In the genomic region with DNA sequence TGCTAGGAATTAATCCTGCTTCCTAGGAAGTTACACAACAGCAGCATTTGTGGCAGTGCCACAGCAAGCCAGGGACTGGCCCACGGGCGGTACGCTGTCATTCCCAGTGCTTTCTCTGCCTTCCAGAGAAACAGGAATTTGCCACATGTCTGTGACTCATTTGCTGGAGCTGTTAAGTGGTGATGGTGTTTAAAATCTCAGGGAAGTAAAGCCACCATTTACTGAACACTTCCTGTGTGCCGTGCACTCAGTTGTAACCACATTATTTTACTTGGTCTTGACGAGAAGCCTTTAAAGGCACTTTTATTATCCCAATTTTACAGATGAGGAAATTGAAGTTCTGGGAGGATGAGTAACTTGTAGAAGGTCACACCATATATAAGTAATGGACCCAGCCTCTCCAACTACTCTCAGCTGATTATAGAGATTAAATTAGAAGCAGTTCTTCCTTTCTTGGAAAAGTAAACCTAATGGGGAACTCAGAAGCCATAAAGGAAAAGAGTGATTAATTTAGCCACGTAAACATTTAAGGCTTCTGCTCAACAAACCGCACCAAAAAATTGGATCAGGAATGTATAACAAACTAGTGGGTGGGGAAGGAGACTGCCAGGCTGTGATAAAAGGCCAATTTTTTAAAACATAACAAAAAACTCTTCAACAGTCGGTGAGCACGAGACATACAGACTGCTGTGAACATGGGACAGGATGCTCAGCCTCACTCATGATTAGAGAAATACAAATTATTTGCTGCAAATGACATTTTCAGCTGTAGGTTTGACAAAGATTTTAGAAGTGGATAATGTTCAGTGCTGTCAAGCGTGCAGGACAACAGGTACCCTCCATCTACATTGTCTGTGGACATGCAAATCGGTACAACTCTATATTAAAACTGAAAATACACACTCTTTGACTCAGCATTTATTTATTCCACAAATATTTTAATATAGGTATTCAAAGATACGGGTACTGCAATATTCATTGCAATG, we compare ENCODE assay signal across 10 cellular contexts.
A peak's percentile ranks its signal among the peaks of the same experiment; 100 is the strongest.
DNase-seq lines count a peak whose midpoint lies in the region; ATAC-seq and TF ChIP-seq lines count a peak whose summit lies in the region.
"Had no signal": no experiment of that assay in that cellular context is flagged by ENCODE, and none has a peak within 500 bp of the region (broad histone marks: within the 10 kb centered on the region; RNA-seq: fewer than 3 reads in every experiment).

No MANE protein-coding gene starts in this region.

- peaks cover 30% of the 10 kb centered on the region for H3K4me1 Mint-ChIP-seq in HFFc6 (ENCODE audit: low read depth)
- peaks cover 16% of the 10 kb centered on the region for H3K4me1 Mint-ChIP-seq in activated naive CD8-positive, alpha-beta T cell treated with anti-CD3 and anti-CD28 coated beads, Interleukin-2, amount 50 U/mL, for 24 hours
- peaks cover 14% of the 10 kb centered on the region for H3K4me1 Mint-ChIP-seq in activated T-cell treated with anti-CD3 and anti-CD28 coated beads, Interleukin-2, amount 50 U/mL, for 4 hours (ENCODE audit: low read depth)

- H3K4me3 ChIP-seq in kidney epithelial cell (ENCODE audit: low read depth, low read length), result no peak overlapping the region
- H3K4me3 ChIP-seq: neural progenitor cell had no signal

- H3K9me3 Mint-ChIP-seq in HFFc6, result peaks cover 36% of the 10 kb centered on the region
- H3K9me3 Mint-ChIP-seq in activated naive CD8-positive, alpha-beta T cell treated with anti-CD3 and anti-CD28 coated beads, Interleukin-2, amount 50 U/mL, for 24 hours, result peaks cover 9% of the 10 kb centered on the region
- peaks cover 4% of the 10 kb centered on the region for H3K9me3 Mint-ChIP-seq in activated T-cell treated with anti-CD3 and anti-CD28 coated beads, Interleukin-2, amount 50 U/mL, for 4 hours

- H3K36me3 Mint-ChIP-seq in HFFc6 (ENCODE audit: low read depth), result peaks cover 21% of the 10 kb centered on the region
- peaks cover 13% of the 10 kb centered on the region for H3K36me3 Mint-ChIP-seq in activated naive CD8-positive, alpha-beta T cell treated with anti-CD3 and anti-CD28 coated beads, Interleukin-2, amount 50 U/mL, for 24 hours (ENCODE audit: low read depth)
- peaks cover 15% of the 10 kb centered on the region for H3K36me3 Mint-ChIP-seq in activated T-cell treated with anti-CD3 and anti-CD28 coated beads, Interleukin-2, amount 50 U/mL, for 4 hours (ENCODE audit: insufficient read depth)

- H3K27me3 Mint-ChIP-seq in HFFc6 (ENCODE audit: insufficient read depth), result peaks cover 3% of the 10 kb centered on the region; the same call in 1 of the 2 replicates
- no peaks in the 10 kb centered on the region for H3K27me3 Mint-ChIP-seq in activated naive CD8-positive, alpha-beta T cell treated with anti-CD3 and anti-CD28 coated beads, Interleukin-2, amount 50 U/mL, for 24 hours
- H3K27me3 Mint-ChIP-seq in activated T-cell treated with anti-CD3 and anti-CD28 coated beads, Interleukin-2, amount 50 U/mL, for 4 hours (ENCODE audit: low read depth), result no peaks in the 10 kb centered on the region

- H3K27me3 ChIP-seq in kidney epithelial cell (ENCODE audit: control insufficient read depth, insufficient read depth, low read length), result no peaks in the 10 kb centered on the region
- H3K27me3 ChIP-seq: neural progenitor cell had no signal

- H3K36me3 ChIP-seq in kidney epithelial cell (ENCODE audit: control insufficient read depth, insufficient read depth, low read length), result no peaks in the 10 kb centered on the region
- H3K36me3 ChIP-seq: neural progenitor cell had no signal

- POLR2A ChIA-PET in GM10248 (lab: Yijun Ruan, JAX), result no interaction called here

- H3K27ac Mint-ChIP-seq in HFFc6, result peak overlapping the region; percentile 82
- H3K27ac Mint-ChIP-seq in activated naive CD8-positive, alpha-beta T cell treated with anti-CD3 and anti-CD28 coated beads, Interleukin-2, amount 50 U/mL, for 24 hours, result peak overlapping the region; percentile 32
- H3K27ac Mint-ChIP-seq: neural progenitor cell had no signal

- DNase-seq in A172 (ENCODE audit: low spot score), result peak; percentile 86
- DNase-seq in HFFc6, result peak; percentile 80
- no peak for DNase-seq in activated naive CD8-positive, alpha-beta T cell treated with anti-CD3 and anti-CD28 coated beads, Interleukin-2, amount 50 U/mL, for 24 hours
- DNase-seq in kidney epithelial cell (ENCODE audit: low read depth), result peak; percentile 84
- no peak for DNase-seq in NCI-H2081 (lab: John Stamatoyannopoulos, UW)
- DNase-seq in activated T-cell treated with anti-CD3 and anti-CD28 coated beads, Interleukin-2, amount 50 U/mL, for 4 hours, result no peak
- no peak for DNase-seq in NCI-H82 (lab: John Stamatoyannopoulos, UW)
- DNase-seq in GM10248 (ENCODE audit: extremely low spot score), result no peak
- DNase-seq: effector CD4-positive, alpha-beta T cell had no signal

- no peak for TF ChIP-seq CTCF in HFFc6 (IDR thresholded peaks at IDR 0.05)
- TF ChIP-seq CTCF in kidney epithelial cell (IDR thresholded peaks at IDR 0.05; ENCODE audit: insufficient read depth, low read length, poor library complexity, severe bottlenecking), result no peak
- TF ChIP-seq CTCF in GM10248 (IDR thresholded peaks at IDR 0.05; ENCODE audit: control extremely low read depth, extremely low read depth, low read depth, missing control alignments), result no peak

- ATAC-seq in activated naive CD8-positive, alpha-beta T cell treated with anti-CD3 and anti-CD28 coated beads, Interleukin-2, amount 50 U/mL, for 24 hours, result no peak
- ATAC-seq in activated T-cell treated with anti-CD3 and anti-CD28 coated beads, Interleukin-2, amount 50 U/mL, for 4 hours, result no peak

- CTCF ChIA-PET in GM10248 (lab: Yijun Ruan, JAX), result interaction anchor here (1.5 kb wide), 1 partner anchor 11 kb away, joined by 5 read pairs; no protein-coding TSS in a partner anchor

- H3K4me3 Mint-ChIP-seq in HFFc6, result peak overlapping the region; percentile 69
- H3K4me3 Mint-ChIP-seq in activated naive CD8-positive, alpha-beta T cell treated with anti-CD3 and anti-CD28 coated beads, Interleukin-2, amount 50 U/mL, for 24 hours, result no peak overlapping the region
- H3K4me3 Mint-ChIP-seq in activated T-cell treated with anti-CD3 and anti-CD28 coated beads, Interleukin-2, amount 50 U/mL, for 4 hours, result no peak overlapping the region
- H3K4me3 Mint-ChIP-seq: neural progenitor cell had no signal

Comparison
In these comparisons a context has a peak if more than half of its experiments do, and no peak if none do; other contexts are left out.
1. DNase-seq: peak in A172 (single experiment), HFFc6 (single experiment) and kidney epithelial cell (single experiment); none in activated naive CD8-positive, alpha-beta T cell treated with anti-CD3 and anti-CD28 coated beads, Interleukin-2, amount 50 U/mL, for 24 hours (single experiment), NCI-H2081 (0 of 2), activated T-cell treated with anti-CD3 and anti-CD28 coated beads, Interleukin-2, amount 50 U/mL, for 4 hours (single experiment), NCI-H82 (single experiment) and GM10248 (single experiment).